In the genomic region with DNA sequence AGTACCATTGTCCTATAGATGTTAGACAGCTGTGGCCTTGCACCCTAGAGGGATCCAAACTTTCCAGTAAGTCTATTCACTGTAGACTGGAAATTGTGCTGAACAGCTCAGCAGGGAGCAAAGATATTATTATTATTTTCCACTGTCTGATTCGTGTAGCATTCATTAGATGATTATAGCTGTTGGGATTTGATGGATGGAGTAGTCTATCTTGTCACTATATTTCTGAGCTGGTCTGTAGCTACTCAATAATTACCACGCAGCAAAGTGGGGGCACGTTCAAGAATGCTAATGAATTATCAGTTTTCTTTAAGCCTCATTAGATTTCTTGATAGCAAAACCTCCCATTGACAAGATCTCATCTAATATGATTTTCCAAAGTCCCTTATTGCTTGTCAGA, we compare ENCODE assay signal across 35 cellular contexts.
DNase-seq lines count a peak whose midpoint lies in the region; ATAC-seq, FAIRE-seq and TF ChIP-seq lines count a peak whose summit lies in the region.
"Had no signal": no experiment of that assay in that cellular context is flagged by ENCODE, and none has a peak within 500 bp of the region (broad histone marks: within the 10 kb centered on the region; RNA-seq: fewer than 3 reads in every experiment).

No MANE protein-coding gene starts in this region.

- no peaks in the 10 kb centered on the region for H3K79me2 ChIP-seq in H1 (ENCODE audit: control insufficient read depth in 1 of 2, insufficient read depth in 2 of 2, low read length in 2 of 2)
- no peaks in the 10 kb centered on the region for H3K79me2 ChIP-seq in neural cell (replicated peaks; ENCODE audit: insufficient read depth, low read length)

- H3K79me1 ChIP-seq in H1 (ENCODE audit: low read depth, low read length): no peaks in the 10 kb centered on the region

- H2AFZ ChIP-seq in H1 (ENCODE audit: low read length) (no peak overlapping the region), neural cell (ENCODE audit: low read depth, low read length) (no peak overlapping the region)

- no peak for FAIRE-seq in H1 (lab: Jason Lieb, UNC)
- FAIRE-seq: A204.1, A549, D721Med had no signal

- POLR2A ChIA-PET in H1 (lab: Charles Lee; ENCODE audit: partially characterized antibody): no interaction called here

- no peak overlapping the region for H2BK15ac ChIP-seq in H1 (ENCODE audit: low read length)

- H3F3A ChIP-seq in neural cell (ENCODE audit: insufficient read depth, low read length, poor library complexity, severe bottlenecking): peaks cover 3% of the 10 kb centered on the region

- H3K27ac ChIP-seq in H1 (ENCODE audit: low read depth, low read length): no peak overlapping the region
- no peak overlapping the region for H3K27ac ChIP-seq in neural cell (ENCODE audit: low read length)
- H3K27ac ChIP-seq in esophagus muscularis mucosa (replicated peaks in 1 of 4): no peak overlapping the region
- H3K27ac ChIP-seq: 22Rv1; A549; BLaER1; BLaER1 treated with 17β-estradiol and CSF1 and Interleukin-3, amounts not matched to agents 10 nM and 100 nM; C4-2B had no signal

- TF ChIP-seq RAD21 in H1 (IDR thresholded peaks at IDR 0.05 in 1 of 2, conservative IDR thresholded peaks at IDR 0.05 in 1 of 2; ENCODE audit: low read depth in 2 of 2, low read length in 2 of 2) (no peak), neural cell (conservative IDR thresholded peaks at IDR 0.05) (no peak)

- H3K36me3 ChIP-seq in H1 (ENCODE audit: control insufficient read depth in 2 of 4, insufficient read depth in 4 of 4, low read length in 3 of 4): no peaks in the 10 kb centered on the region
- no peaks in the 10 kb centered on the region for H3K36me3 ChIP-seq in neural cell (ENCODE audit: insufficient read depth, low read length)
- no peaks in the 10 kb centered on the region for H3K36me3 ChIP-seq in esophagus muscularis mucosa
- H3K36me3 ChIP-seq: BE2C; BLaER1; BLaER1 treated with 17β-estradiol and CSF1 and Interleukin-3, amounts not matched to agents 10 nM and 100 nM had no signal

- no peak overlapping the region for H2AK5ac ChIP-seq in H1 (ENCODE audit: low read depth, low read length)

- TF ChIP-seq EP300 in H1 (IDR thresholded peaks at IDR 0.05; ENCODE audit: borderline replicate concordance in 1 of 2, low read depth in 2 of 2, low read length in 2 of 2) (no peak), neural cell (conservative IDR thresholded peaks at IDR 0.05; ENCODE audit: poor library complexity, severe bottlenecking) (peak; percentile 74), esophagus muscularis mucosa (IDR thresholded peaks at IDR 0.05) (no peak)

- no peaks in the 10 kb centered on the region for H3K9me2 ChIP-seq in neural cell (ENCODE audit: insufficient read depth, low read length)

- no peak overlapping the region for H3K56ac ChIP-seq in H1 (replicated peaks; ENCODE audit: insufficient read length, low read depth, low read length)

- no peak overlapping the region for H2BK120ac ChIP-seq in H1 (replicated peaks; ENCODE audit: low read depth, low read length)

- peaks cover 6 to 7% of the 10 kb centered on the region in 2 experiments; a peak in 3 of 4 replicates for H3K9me3 ChIP-seq in H1 (ENCODE audit: insufficient read depth in 2 of 2, low read depth in 1 of 2, low read length in 1 of 2)
- no peaks in the 10 kb centered on the region for H3K9me3 ChIP-seq in neural cell (ENCODE audit: low read length)
- H3K9me3 ChIP-seq in esophagus muscularis mucosa: no peaks in the 10 kb centered on the region
- H3K9me3 ChIP-seq: A549, BE2C, Caco-2 had no signal

- H4K20me1 ChIP-seq in H1 (replicated peaks in 1 of 2; ENCODE audit: control insufficient read depth in 1 of 2, insufficient read depth in 2 of 2, low read length in 2 of 2) (no peaks in the 10 kb centered on the region), neural cell (ENCODE audit: insufficient read depth) (no peaks in the 10 kb centered on the region)
- H4K20me1 ChIP-seq: BLaER1; BLaER1 treated with 17β-estradiol and CSF1 and Interleukin-3, amounts not matched to agents 10 nM and 100 nM had no signal

- no peak overlapping the region for H2BK20ac ChIP-seq in H1 (ENCODE audit: low read length)

- H3K27me3 ChIP-seq in H1 (replicated peaks in 1 of 4; ENCODE audit: control insufficient read depth in 3 of 4, extremely low read depth in 1 of 4, insufficient read depth in 3 of 4, low read length in 3 of 4) (no peaks in the 10 kb centered on the region), neural cell (ENCODE audit: insufficient read depth, low read depth, low read length) (no peaks in the 10 kb centered on the region), esophagus muscularis mucosa (peaks cover 0 to 8% (median 0%) of the 10 kb centered on the region in 4 donors)
- H3K27me3 ChIP-seq: BE2C; BLaER1; BLaER1 treated with 17β-estradiol and CSF1 and Interleukin-3, amounts not matched to agents 10 nM and 100 nM had no signal

- no peak overlapping the region for H3K4me2 ChIP-seq in H1 (ENCODE audit: insufficient read depth in 1 of 2, low read depth in 2 of 2, low read length in 2 of 2)
- no peak overlapping the region for H3K4me2 ChIP-seq in neural cell (ENCODE audit: low read length)
- H3K4me2 ChIP-seq: A549; BLaER1; BLaER1 treated with 17β-estradiol and CSF1 and Interleukin-3, amounts not matched to agents 10 nM and 100 nM had no signal

- H4K5ac ChIP-seq in H1 (ENCODE audit: insufficient read length, low read depth, low read length): no peak overlapping the region

- H3K4ac ChIP-seq in H1 (replicated peaks; ENCODE audit: insufficient read length, low read depth, low read length): peak overlapping the region; percentile 21

- CTCF ChIA-PET in H1 (lab: Charles Lee; ENCODE audit: partially characterized antibody): interaction anchor here (0.6 to 2.4 kb wide), 3 partner anchors 163 to 257 kb away, joined by 3 to 8 read pairs (median 5); no protein-coding TSS in a partner anchor

- no peak overlapping the region for H4K91ac ChIP-seq in H1 (replicated peaks; ENCODE audit: insufficient read length, low read length)

- H4K8ac ChIP-seq in H1 (ENCODE audit: extremely low read depth, insufficient read depth, low read length): no peak overlapping the region

- ATAC-seq in left colon: no peak
- ATAC-seq: A549; CD8-positive, alpha-beta T cell had no signal

- H3K4me1 ChIP-seq in H1 (replicated peaks in 1 of 4; ENCODE audit: control insufficient read depth in 3 of 4, insufficient read depth in 4 of 4, low read length in 3 of 4): no peaks in the 10 kb centered on the region
- no peaks in the 10 kb centered on the region for H3K4me1 ChIP-seq in esophagus muscularis mucosa
- H3K4me1 ChIP-seq: A549; BE2C; BLaER1; BLaER1 treated with 17β-estradiol and CSF1 and Interleukin-3, amounts not matched to agents 10 nM and 100 nM; Caco-2 had no signal

- intact Hi-C loops in esophagus muscularis mucosa (cut with DNase I): no loop called here
- intact Hi-C loops in left colon (cut with DNase I, micrococcal nuclease): no loop called here

- no peak overlapping the region for H3K23ac ChIP-seq in H1 (ENCODE audit: insufficient read length)

- no peak overlapping the region for H2BK5ac ChIP-seq in H1 (ENCODE audit: low read depth, low read length)

- no peak overlapping the region for H3K18ac ChIP-seq in H1 (ENCODE audit: extremely low read depth, low read length)

- no peak overlapping the region for H2BK12ac ChIP-seq in H1 (ENCODE audit: low read depth, low read length)

- WGBS in H1 (ENCODE audit: extremely low coverage in 1 of 2, insufficient coverage in 1 of 2, insufficient read length in 1 of 2, insufficient replicate concordance in 2 of 2, low coverage in 1 of 2, low lambda C conversion rate in 2 of 2, missing lambda C conversion rate in 1 of 2), 2 experiments: 84% methylated on average over 3 of the region's 3 CpGs; no CpG with 5 or more reads in 1 of the 2 experiments
- WGBS in esophagus muscularis mucosa: 63% methylated on average over 3 of the region's 3 CpGs

- no peaks in the 10 kb centered on the region for H3K23me2 ChIP-seq in H1 (ENCODE audit: low read depth, low read length)

- no peak overlapping the region for H3K9ac ChIP-seq in H1 (replicated peaks in 1 of 4; ENCODE audit: extremely low read depth in 1 of 4, low read depth in 3 of 4, low read length in 3 of 4)
- no peak overlapping the region for H3K9ac ChIP-seq in neural cell (ENCODE audit: low read length)
- H3K9ac ChIP-seq: BLaER1; BLaER1 treated with 17β-estradiol and CSF1 and Interleukin-3, amounts not matched to agents 10 nM and 100 nM had no signal

- peak; percentile 23 for DNase-seq in NCI-H2227 (lab: John Stamatoyannopoulos, UW; ENCODE audit: unreplicated experiment)
- peak; percentile 17 for DNase-seq in NCI-H2227 treated with DMSO at 0.1 percent for 48 hours (lab: John Stamatoyannopoulos, UW)
- DNase-seq in H1 (ENCODE audit: low read depth in 1 of 2, low spot score in 2 of 2): no peak
- DNase-seq in esophagus muscularis mucosa (ENCODE audit: extremely low spot score): no peak
- no peak for DNase-seq in NOMO-1 treated with dmso at 0.1 percent for 144 hours (lab: John Stamatoyannopoulos, UW; ENCODE audit: unreplicated experiment)
- no peak for DNase-seq in SKM-1 (lab: John Stamatoyannopoulos, UW; ENCODE audit: unreplicated experiment)
- DNase-seq in left colon: no peak
- DNase-seq: 8988T; ACHN; AML-193; BE2C; C1 segment of cervical spinal cord; Caco-2; Calu3; CD4-positive, alpha-beta memory T cell; CD4-positive, alpha-beta T cell; CD4-positive, CD25-positive, alpha-beta regulatory T cell; CD8-positive, alpha-beta memory T cell; CD8-positive, alpha-beta T cell; COR-L47; DMS 273 treated with DMSO at 0.1 percent for 48 hours; DMS153; DMS53; DMS79; DMS79 treated with DMSO at 0.1 percent for 48 hours; DND-41; EL had no signal

- TF ChIP-seq POLR2A in H1 (IDR thresholded peaks at IDR 0.05; ENCODE audit: control extremely low read depth in 1 of 2, low read depth in 2 of 2, low read length in 2 of 2) (no peak), esophagus muscularis mucosa (IDR thresholded peaks at IDR 0.05; ENCODE audit: low read depth) (no peak)

- H3K4me3 ChIP-seq in H1 (ENCODE audit: extremely low read depth in 1 of 4, insufficient read depth in 2 of 4, low read depth in 3 of 4, low read length in 4 of 4): no peak overlapping the region
- peak overlapping the region; percentile 0 for H3K4me3 ChIP-seq in neural cell (ENCODE audit: low read length)
- no peak overlapping the region for H3K4me3 ChIP-seq in esophagus muscularis mucosa
- H3K4me3 ChIP-seq: A549; BLaER1; BLaER1 treated with 17β-estradiol and CSF1 and Interleukin-3, amounts not matched to agents 10 nM and 100 nM had no signal

- H3K14ac ChIP-seq in H1 (ENCODE audit: insufficient read length): no peak overlapping the region

- TF ChIP-seq CTCF in H1 (IDR thresholded peaks at IDR 0.05; ENCODE audit: control extremely low read depth in 1 of 3, insufficient read depth in 1 of 3, low read depth in 1 of 3, low read length in 3 of 3): no peak
- no peak for TF ChIP-seq CTCF in neural cell (IDR thresholded peaks at IDR 0.05; ENCODE audit: poor library complexity, severe bottlenecking)
- TF ChIP-seq CTCF in esophagus muscularis mucosa (IDR thresholded peaks at IDR 0.05): no peak

TF ChIP-seq in H1, 55 proteins besides CTCF, POLR2A, EP300 and RAD21:
- no peak for TF ChIP-seq BACH1 (IDR thresholded peaks at IDR 0.05; ENCODE audit: low read length)

TF ChIP-seq in neural cell, 6 proteins besides CTCF, POLR2A, EP300 and RAD21 (continues in another document):
- TF ChIP-seq SMC3 (conservative IDR thresholded peaks at IDR 0.05; ENCODE audit: poor library complexity) (no peak), MXI1 (conservative IDR thresholded peaks at IDR 0.05; ENCODE audit: poor library complexity, severe bottlenecking) (no peak)

Comparison
In these comparisons a context has a peak if more than half of its experiments do, and no peak if none do; other contexts are left out.
1. DNase-seq: peak in NCI-H2227 (single experiment) and NCI-H2227 treated with DMSO at 0.1 percent for 48 hours (single experiment); none in H1 (0 of 2), esophagus muscularis mucosa (single experiment), NOMO-1 treated with dmso at 0.1 percent for 144 hours (single experiment), SKM-1 (single experiment) and left colon (0 of 2).